ENCODE assay signal across 10 cellular contexts in genomic region chr1:54285815-54286214, GRCh38.
A peak's percentile ranks its signal among the peaks of the same experiment; 100 is the strongest.
DNase-seq lines count a peak whose midpoint lies in the region; ATAC-seq, FAIRE-seq and TF ChIP-seq lines count a peak whose summit lies in the region.
"Had no signal": no experiment of that assay in that cellular context is flagged by ENCODE, and none has a peak within 500 bp of the region (broad histone marks: within the 10 kb centered on the region; RNA-seq: fewer than 3 reads in every experiment).

No MANE protein-coding gene starts in this region.

- DNase-seq in activated T-cell treated with anti-CD3 and anti-CD28 coated beads, Interleukin-2, amount 50 U/mL, for 24 hours, result no peak
- DNase-seq in activated T-cell treated with anti-CD3 and anti-CD28 coated beads for 4 hours, result no peak
- DNase-seq in kidney, result peak; percentile 19
- DNase-seq in tibial artery, result no peak
- no peak for DNase-seq in NCI-H2196 treated with DMSO at 0.1 percent for 48 hours (lab: John Stamatoyannopoulos, UW; ENCODE audit: unreplicated experiment)
- no peak for DNase-seq in GF-D8 (lab: John Stamatoyannopoulos, UW)
- no peak for DNase-seq in NCI-H187 treated with DMSO at 0.1 percent for 48 hours (lab: John Stamatoyannopoulos, UW)
- DNase-seq: left cardiac atrium, naive B cell had no signal

- no peak for FAIRE-seq in kidney (lab: Jason Lieb, UNC)

- peaks cover 93% of the 10 kb centered on the region for H3K4me1 Mint-ChIP-seq in activated T-cell treated with anti-CD3 and anti-CD28 coated beads, Interleukin-2, amount 50 U/mL, for 24 hours (ENCODE audit: low read depth)
- H3K4me1 Mint-ChIP-seq in activated T-helper 17 cell treated with anti-CD3 and anti-CD28 coated beads, Interleukin-2, amount 50 U/mL, for 72 hours, result peaks cover 33% of the 10 kb centered on the region

- H3K27me3 Mint-ChIP-seq in activated T-cell treated with anti-CD3 and anti-CD28 coated beads, Interleukin-2, amount 50 U/mL, for 24 hours, result no peaks in the 10 kb centered on the region
- no peaks in the 10 kb centered on the region for H3K27me3 Mint-ChIP-seq in activated T-helper 17 cell treated with anti-CD3 and anti-CD28 coated beads, Interleukin-2, amount 50 U/mL, for 72 hours
- H3K27me3 Mint-ChIP-seq: naive B cell had no signal

- no peaks in the 10 kb centered on the region for H3K36me3 ChIP-seq in kidney (ENCODE audit: control insufficient read depth in 1 of 2, insufficient read depth in 2 of 2, low read length in 2 of 2)
- H3K36me3 ChIP-seq in tibial artery, result peaks cover 0 to 4% (median under 1%) of the 10 kb centered on the region in 3 donors

- H3K27ac Mint-ChIP-seq in activated T-cell treated with anti-CD3 and anti-CD28 coated beads, Interleukin-2, amount 50 U/mL, for 24 hours, result peak overlapping the region; percentile 89
- H3K27ac Mint-ChIP-seq in activated T-helper 17 cell treated with anti-CD3 and anti-CD28 coated beads, Interleukin-2, amount 50 U/mL, for 72 hours, result peak overlapping the region; percentile 83

- H3K4me3 ChIP-seq in kidney (ENCODE audit: low read length in 2 of 2), result no peak overlapping the region
- no peak overlapping the region for H3K4me3 ChIP-seq in tibial artery

- no peaks in the 10 kb centered on the region for H3K9me3 ChIP-seq in kidney (ENCODE audit: control insufficient read depth in 1 of 2, low read length in 2 of 2)
- no peaks in the 10 kb centered on the region for H3K9me3 ChIP-seq in tibial artery

- no peak overlapping the region for H3K9ac ChIP-seq in kidney (ENCODE audit: low read length in 2 of 2)

- intact Hi-C loops in kidney (cut with DNase I) (no loop called here), tibial artery (cut with DNase I; ENCODE audit: low total_unique reads) (no loop called here)

- peak overlapping the region; percentile 79 to 82 for H3K27ac ChIP-seq in kidney (ENCODE audit: low read depth in 2 of 2, low read length in 2 of 2)
- H3K27ac ChIP-seq in tibial artery, result peak overlapping the region; percentile 87 to 98

- H3K27me3 ChIP-seq in tibial artery, result no peaks in the 10 kb centered on the region

- H3K4me1 ChIP-seq in kidney (ENCODE audit: control insufficient read depth in 1 of 2, insufficient read depth in 1 of 2, low read depth in 1 of 2, low read length in 2 of 2) (peaks cover 28 to 40% of the 10 kb centered on the region in 2 donors), tibial artery (peaks cover 0 to 100% (median 79%) of the 10 kb centered on the region in 4 donors)

- TF ChIP-seq CTCF in kidney (IDR thresholded peaks at IDR 0.05; ENCODE audit: borderline replicate concordance, extremely low read depth, insufficient read depth) (no peak), tibial artery (IDR thresholded peaks at IDR 0.05) (no peak)

- H3K9me3 Mint-ChIP-seq in activated T-cell treated with anti-CD3 and anti-CD28 coated beads, Interleukin-2, amount 50 U/mL, for 24 hours, result no peaks in the 10 kb centered on the region
- H3K9me3 Mint-ChIP-seq in activated T-helper 17 cell treated with anti-CD3 and anti-CD28 coated beads, Interleukin-2, amount 50 U/mL, for 72 hours, result no peaks in the 10 kb centered on the region
- H3K9me3 Mint-ChIP-seq: naive B cell had no signal

- H3K4me3 Mint-ChIP-seq in activated T-cell treated with anti-CD3 and anti-CD28 coated beads, Interleukin-2, amount 50 U/mL, for 24 hours, result peak overlapping the region; percentile 70
- H3K4me3 Mint-ChIP-seq in activated T-helper 17 cell treated with anti-CD3 and anti-CD28 coated beads, Interleukin-2, amount 50 U/mL, for 72 hours, result peak overlapping the region; percentile 71
- H3K4me3 Mint-ChIP-seq: naive B cell had no signal

- ATAC-seq in activated T-helper 17 cell treated with anti-CD3 and anti-CD28 coated beads, Interleukin-2, amount 50 U/mL, for 72 hours (replicated peaks), result no peak
- ATAC-seq: left cardiac atrium had no signal

- peaks cover under 1% of the 10 kb centered on the region for H3K36me3 Mint-ChIP-seq in activated T-cell treated with anti-CD3 and anti-CD28 coated beads, Interleukin-2, amount 50 U/mL, for 24 hours (ENCODE audit: low read depth)
- peaks cover under 1% of the 10 kb centered on the region for H3K36me3 Mint-ChIP-seq in activated T-helper 17 cell treated with anti-CD3 and anti-CD28 coated beads, Interleukin-2, amount 50 U/mL, for 72 hours (ENCODE audit: low read depth)
- H3K36me3 Mint-ChIP-seq: naive B cell had no signal
